9 cellular contexts compared by ENCODE assay signal in the genomic region with DNA sequence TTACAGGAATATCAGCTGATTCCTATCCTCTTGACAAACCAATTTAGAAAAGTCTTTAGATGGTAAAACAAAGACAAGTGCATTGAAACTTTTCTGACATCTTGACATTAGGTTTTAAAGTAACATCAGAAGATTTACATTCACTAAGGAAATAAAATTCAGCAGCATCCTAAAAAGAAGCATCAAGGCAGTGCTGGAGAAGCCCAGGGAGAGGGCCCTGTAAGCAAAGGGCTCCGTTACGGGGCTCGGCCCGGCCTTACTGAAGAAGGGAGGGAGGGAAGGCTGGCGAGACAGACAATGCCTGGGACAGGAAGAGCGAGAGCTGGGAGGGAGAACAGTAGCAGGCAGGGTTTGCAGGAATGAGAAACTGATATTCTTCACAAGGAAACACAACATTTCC.
"Had no signal": no experiment of that assay in that cellular context is flagged by ENCODE, and none has a peak within 500 bp of the region (broad histone marks: within the 10 kb centered on the region; RNA-seq: fewer than 3 reads in every experiment).

No MANE protein-coding gene starts in this region.

- H3K9me3 Mint-ChIP-seq: GM23338, H9, HFFc6, IgD-negative memory B cell had no signal

- H3K4me2 ChIP-seq: GM23338 had no signal

- ATAC-seq: GM23338, HepG2 had no signal

- H3K27me3 Mint-ChIP-seq: IgD-negative memory B cell had no signal

- DNase-seq: H9, HCEC 1CT, HFFc6 had no signal

- H2AFZ ChIP-seq: GM23338 had no signal

- H3K4me3 Mint-ChIP-seq: GM23338, H9, HFFc6, IgD-negative memory B cell had no signal

- H3K27ac Mint-ChIP-seq: GM23338, HFFc6 had no signal

- H3K27ac ChIP-seq: HL-60 had no signal

- H3K4me3 ChIP-seq: GM23338 had no signal

- FAIRE-seq: H1, H54, HepG2 had no signal
